Comparison of ENCODE assay signal across 14 cellular contexts in the genomic region with DNA sequence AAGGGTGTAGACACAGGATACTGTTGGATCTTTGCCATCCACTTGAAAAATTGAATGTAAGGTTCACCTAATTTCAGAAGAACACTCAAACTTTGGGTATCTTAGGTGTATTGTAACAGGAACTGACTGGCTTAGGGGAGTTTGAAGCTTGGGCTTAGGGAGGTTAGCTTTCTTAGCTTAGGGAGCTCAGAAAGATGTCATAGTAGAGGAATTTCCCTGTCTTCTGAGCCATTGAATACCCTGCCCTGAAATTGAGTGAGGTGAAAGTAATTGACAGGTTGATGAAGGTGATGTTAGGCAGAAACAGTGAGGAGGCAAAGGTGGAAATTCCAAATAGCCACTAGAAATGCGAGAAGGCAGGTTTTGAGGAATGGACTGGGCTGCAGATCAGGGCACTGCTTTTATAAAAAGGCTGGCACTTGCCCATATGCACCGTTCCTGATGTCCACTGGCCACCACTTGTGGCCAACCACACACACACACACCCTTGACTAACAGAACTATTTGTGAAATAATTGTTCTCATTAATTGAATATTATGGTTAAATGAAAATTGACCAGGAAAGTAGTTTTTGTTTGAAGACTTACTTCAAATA. TPM values are rescaled to one million over a fixed set of nuclear protein-coding genes. Genes with fewer than 3 reads are reported as not detected.
DNase-seq lines count a peak whose midpoint lies in the region; ATAC-seq and TF ChIP-seq lines count a peak whose summit lies in the region.
"Had no signal": no experiment of that assay in that cellular context is flagged by ENCODE, and none has a peak within 500 bp of the region (broad histone marks: within the 10 kb centered on the region; RNA-seq: fewer than 3 reads in every experiment).

No MANE protein-coding gene starts in this region.

- no peaks in the 10 kb centered on the region for H3K36me3 ChIP-seq in GM23338 (ENCODE audit: insufficient read depth)

- no peaks in the 10 kb centered on the region for H3K27me3 Mint-ChIP-seq in CD14-positive monocyte (ENCODE audit: low read depth in 3 of 3)
- H3K27me3 Mint-ChIP-seq in GM23338 (ENCODE audit: insufficient read depth, low read depth, poor library complexity): no peaks in the 10 kb centered on the region
- H3K27me3 Mint-ChIP-seq in activated naive CD8-positive, alpha-beta T cell treated with anti-CD3 and anti-CD28 coated beads, Interleukin-2, amount 50 U/mL, for 24 hours: no peaks in the 10 kb centered on the region
- no peaks in the 10 kb centered on the region for H3K27me3 Mint-ChIP-seq in mesothelial cell of epicardium (ENCODE audit: low read depth)
- H3K27me3 Mint-ChIP-seq in activated T-helper 1 cell treated with anti-CD3 and anti-CD28 coated beads, Interleukin-12 subunit alpha, Interleukin-12 subunit beta, Interleukin-2, Interleukin-4 antibody, amounts not matched to agents 30 ng/mL and 10 ng/mL and 1 ng/mL, durations not matched to agents 14 hours and 24 hours and 36 hours (ENCODE audit: insufficient read depth): no peaks in the 10 kb centered on the region

- H3K9me2 ChIP-seq in GM23338 (ENCODE audit: insufficient read depth): no peaks in the 10 kb centered on the region

- no peaks in the 10 kb centered on the region for H3K27me3 ChIP-seq in GM23338 (ENCODE audit: insufficient read depth)

- peak; percentile 45; the same call in 2 of the 3 replicates for ATAC-seq in GM23338
- no peak for ATAC-seq in activated naive CD8-positive, alpha-beta T cell treated with anti-CD3 and anti-CD28 coated beads, Interleukin-2, amount 50 U/mL, for 24 hours
- ATAC-seq in HG03280 (IDR thresholded peaks at IDR 0.05; ENCODE audit: unreplicated experiment): no peak
- no peak for ATAC-seq in GM21381 (IDR thresholded peaks at IDR 0.05; ENCODE audit: unreplicated experiment)
- ATAC-seq: esophagus mucosa had no signal

- TF ChIP-seq CTCF in CD14-positive monocyte (IDR thresholded peaks at IDR 0.05): no peak
- no peak for TF ChIP-seq CTCF in GM23338 (conservative IDR thresholded peaks at IDR 0.05; ENCODE audit: low read depth in 2 of 2)
- TF ChIP-seq CTCF in mesothelial cell of epicardium (IDR thresholded peaks at IDR 0.05; ENCODE audit: unreplicated experiment): no peak

- H3K4me1 Mint-ChIP-seq in CD14-positive monocyte: peaks cover 91% of the 10 kb centered on the region
- H3K4me1 Mint-ChIP-seq in GM23338: peaks cover 27% of the 10 kb centered on the region
- peaks cover 72% of the 10 kb centered on the region for H3K4me1 Mint-ChIP-seq in activated naive CD8-positive, alpha-beta T cell treated with anti-CD3 and anti-CD28 coated beads, Interleukin-2, amount 50 U/mL, for 24 hours
- peaks cover 27% of the 10 kb centered on the region for H3K4me1 Mint-ChIP-seq in mesothelial cell of epicardium
- H3K4me1 Mint-ChIP-seq in activated T-helper 1 cell treated with anti-CD3 and anti-CD28 coated beads, Interleukin-12 subunit alpha, Interleukin-12 subunit beta, Interleukin-2, Interleukin-4 antibody, amounts not matched to agents 30 ng/mL and 10 ng/mL and 1 ng/mL, durations not matched to agents 14 hours and 24 hours and 36 hours (ENCODE audit: low read depth): peaks cover 27% of the 10 kb centered on the region

- intact Hi-C loops in CD14-positive monocyte (cut with micrococcal nuclease): loop anchor here in 1 of 2 donors (2.0 kb wide), 1 partner anchor 14 kb away; no protein-coding TSS in a partner anchor
- intact Hi-C loops in activated T-helper 1 cell treated with anti-CD3 and anti-CD28 coated beads, Interleukin-12 subunit alpha, Interleukin-12 subunit beta, Interleukin-2, Interleukin-4 antibody, amounts not matched to agents 30 ng/mL and 10 ng/mL and 1 ng/mL, durations not matched to agents 14 hours and 24 hours and 36 hours (cut with micrococcal nuclease): no loop called here

- H3K4me3 ChIP-seq in GM23338: no peak overlapping the region
- H3K4me3 ChIP-seq: SK-N-MC had no signal

- H3K4me3 Mint-ChIP-seq in CD14-positive monocyte (no peak overlapping the region), GM23338 (no peak overlapping the region), mesothelial cell of epicardium (no peak overlapping the region)
- H3K4me3 Mint-ChIP-seq in activated naive CD8-positive, alpha-beta T cell treated with anti-CD3 and anti-CD28 coated beads, Interleukin-2, amount 50 U/mL, for 24 hours: no peak overlapping the region
- H3K4me3 Mint-ChIP-seq in activated T-helper 1 cell treated with anti-CD3 and anti-CD28 coated beads, Interleukin-12 subunit alpha, Interleukin-12 subunit beta, Interleukin-2, Interleukin-4 antibody, amounts not matched to agents 30 ng/mL and 10 ng/mL and 1 ng/mL, durations not matched to agents 14 hours and 24 hours and 36 hours: no peak overlapping the region

- peaks cover 48 to 59% of the 10 kb centered on the region in 2 donors for H3K36me3 Mint-ChIP-seq in CD14-positive monocyte
- peaks cover 4% of the 10 kb centered on the region; the same call in 2 of the 3 replicates for H3K36me3 Mint-ChIP-seq in GM23338 (ENCODE audit: low read depth)
- peaks cover 31% of the 10 kb centered on the region for H3K36me3 Mint-ChIP-seq in activated naive CD8-positive, alpha-beta T cell treated with anti-CD3 and anti-CD28 coated beads, Interleukin-2, amount 50 U/mL, for 24 hours (ENCODE audit: low read depth)
- H3K36me3 Mint-ChIP-seq in mesothelial cell of epicardium: peaks cover 22% of the 10 kb centered on the region
- H3K36me3 Mint-ChIP-seq in activated T-helper 1 cell treated with anti-CD3 and anti-CD28 coated beads, Interleukin-12 subunit alpha, Interleukin-12 subunit beta, Interleukin-2, Interleukin-4 antibody, amounts not matched to agents 30 ng/mL and 10 ng/mL and 1 ng/mL, durations not matched to agents 14 hours and 24 hours and 36 hours (ENCODE audit: low read depth): peaks cover 16% of the 10 kb centered on the region

- no peak overlapping the region for H3K27ac ChIP-seq in GM23338 (ENCODE audit: low read depth)
- H3K27ac ChIP-seq: SK-N-MC had no signal

- no peaks in the 10 kb centered on the region for H3F3A ChIP-seq in GM23338 (replicated peaks; ENCODE audit: low read depth)

- H3K27ac Mint-ChIP-seq in CD14-positive monocyte (peak overlapping the region; percentile 39 to 89 (median 82)), GM23338 (peak overlapping the region; percentile 70; the same call in 1 of the 2 replicates), mesothelial cell of epicardium (peak overlapping the region; percentile 23)
- H3K27ac Mint-ChIP-seq in activated naive CD8-positive, alpha-beta T cell treated with anti-CD3 and anti-CD28 coated beads, Interleukin-2, amount 50 U/mL, for 24 hours: peak overlapping the region; percentile 0
- no peak overlapping the region for H3K27ac Mint-ChIP-seq in activated T-helper 1 cell treated with anti-CD3 and anti-CD28 coated beads, Interleukin-12 subunit alpha, Interleukin-12 subunit beta, Interleukin-2, Interleukin-4 antibody, amounts not matched to agents 30 ng/mL and 10 ng/mL and 1 ng/mL, durations not matched to agents 14 hours and 24 hours and 36 hours

- peaks cover 34% of the 10 kb centered on the region for H4K20me1 ChIP-seq in GM23338 (replicated peaks; ENCODE audit: insufficient read depth)

- peaks cover 100% of the 10 kb centered on the region for H3K79me2 ChIP-seq in GM23338 (replicated peaks; ENCODE audit: insufficient read depth)

- DNase-seq in CD14-positive monocyte (ENCODE audit: low spot score) (no peak), GM23338 (ENCODE audit: low spot score) (peak; percentile 19), mesothelial cell of epicardium (ENCODE audit: low spot score in 2 of 2, unreplicated experiment in 2 of 2) (no peak), A172 (ENCODE audit: low spot score) (no peak)
- DNase-seq in activated naive CD8-positive, alpha-beta T cell treated with anti-CD3 and anti-CD28 coated beads, Interleukin-2, amount 50 U/mL, for 24 hours: no peak
- no peak for DNase-seq in activated T-helper 1 cell treated with anti-CD3 and anti-CD28 coated beads, Interleukin-12 subunit alpha, Interleukin-12 subunit beta, Interleukin-2, Interleukin-4 antibody, amounts not matched to agents 30 ng/mL and 10 ng/mL and 1 ng/mL, durations not matched to agents 14 hours and 24 hours and 36 hours (ENCODE audit: low spot score)
- DNase-seq: aorta, Karpas-422, NCI-H1436 treated with DMSO at 0.1 percent for 48 hours, NCI-H510A had no signal

- no peak overlapping the region for H3K4me2 ChIP-seq in GM23338

- peaks cover 11% of the 10 kb centered on the region for H3K4me1 ChIP-seq in GM23338 (ENCODE audit: insufficient read depth)

- H2AFZ ChIP-seq in GM23338: no peak overlapping the region

- H3K9me3 Mint-ChIP-seq in CD14-positive monocyte (peaks cover 0 to 5% (median 3%) of the 10 kb centered on the region in 7 donors), GM23338 (no peaks in the 10 kb centered on the region), mesothelial cell of epicardium (peaks cover 26% of the 10 kb centered on the region)
- peaks cover 3% of the 10 kb centered on the region for H3K9me3 Mint-ChIP-seq in activated naive CD8-positive, alpha-beta T cell treated with anti-CD3 and anti-CD28 coated beads, Interleukin-2, amount 50 U/mL, for 24 hours
- no peaks in the 10 kb centered on the region for H3K9me3 Mint-ChIP-seq in activated T-helper 1 cell treated with anti-CD3 and anti-CD28 coated beads, Interleukin-12 subunit alpha, Interleukin-12 subunit beta, Interleukin-2, Interleukin-4 antibody, amounts not matched to agents 30 ng/mL and 10 ng/mL and 1 ng/mL, durations not matched to agents 14 hours and 24 hours and 36 hours

TF ChIP-seq in GM23338, 12 proteins besides CTCF, POLR2A, EP300 and RAD21 (continues in another document):
- TF ChIP-seq JUNB (IDR thresholded peaks at IDR 0.05; ENCODE audit: unreplicated experiment) (no peak), CREB1 (CRISPR knock-in tag; IDR thresholded peaks at IDR 0.05; ENCODE audit: low read depth) (no peak), STAT1 (IDR thresholded peaks at IDR 0.05; ENCODE audit: unreplicated experiment) (no peak)
- TF ChIP-seq, protein P1, sequence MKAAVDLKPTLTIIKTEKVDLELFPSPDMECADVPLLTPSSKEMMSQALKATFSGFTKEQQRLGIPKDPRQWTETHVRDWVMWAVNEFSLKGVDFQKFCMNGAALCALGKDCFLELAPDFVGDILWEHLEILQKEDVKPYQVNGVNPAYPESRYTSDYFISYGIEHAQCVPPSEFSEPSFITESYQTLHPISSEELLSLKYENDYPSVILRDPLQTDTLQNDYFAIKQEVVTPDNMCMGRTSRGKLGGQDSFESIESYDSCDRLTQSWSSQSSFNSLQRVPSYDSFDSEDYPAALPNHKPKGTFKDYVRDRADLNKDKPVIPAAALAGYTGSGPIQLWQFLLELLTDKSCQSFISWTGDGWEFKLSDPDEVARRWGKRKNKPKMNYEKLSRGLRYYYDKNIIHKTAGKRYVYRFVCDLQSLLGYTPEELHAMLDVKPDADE (IDR thresholded peaks at IDR 0.05): no peak

RNA-seq across cellular contexts. Expression of a gene that starts 16.5 kb away (rescaled TPM):
- polyA plus RNA-seq in CD14-positive monocyte (100 to 1,000 TPM; 148 to 199 TPM), GM23338 (2016; fragmentation: Nextera tagmentation; extraction: Ambion mirVana) (18.4 and 18.9 TPM in 2 replicates)
- 41.2 and 41.4 TPM in 2 replicates for total RNA-seq in GM23338 (2014; rRNA removed; shearing (Covaris generic))
- 100 to 107 TPM (median 100 TPM) in 3 replicates for total RNA-seq in mesothelial cell of epicardium
- total RNA-seq in activated T-helper 1 cell treated with anti-CD3 and anti-CD28 coated beads, Interleukin-12 subunit alpha, Interleukin-12 subunit beta, Interleukin-2, Interleukin-4 antibody, amounts not matched to agents 30 ng/mL and 10 ng/mL and 1 ng/mL, durations not matched to agents 14 hours and 24 hours and 36 hours: 22.7 and 23.1 TPM in 2 replicates
- total RNA-seq in A172 (2014; rRNA removed; shearing (Covaris generic)): 53.5 and 60.6 TPM in 2 replicates
